Comparison of ENCODE assay signal across 24 cellular contexts in genomic region chr1:244497805-244498204, GRCh38.
"Had no signal": no experiment of that assay in that cellular context is flagged by ENCODE, and none has a peak within 500 bp of the region (broad histone marks: within the 10 kb centered on the region; RNA-seq: fewer than 3 reads in every experiment).

No MANE protein-coding gene starts in this region.

- H3K27me3 ChIP-seq: hepatocyte, pancreas, suprapubic skin, thyroid gland, upper lobe of left lung, uterus had no signal

- H3K4me3 ChIP-seq: coronary artery, hepatocyte, pancreas, smooth muscle cell, suprapubic skin, thyroid gland, upper lobe of left lung, uterus had no signal

- H3K9me3 ChIP-seq: pancreas, thyroid gland, upper lobe of left lung, uterus had no signal

- H3K27ac ChIP-seq: coronary artery, hepatocyte, pancreas, suprapubic skin, thyroid gland, upper lobe of left lung, uterus had no signal

- ATAC-seq: pancreas; right cardiac atrium; stimulated activated effector memory CD8-positive, alpha-beta T cell treated with anti-CD3 and anti-CD28 coated beads, Interleukin-12 subunit alpha, Interleukin-12 subunit beta, amount 100 ng/mL, for 72 hours; stimulated activated naive CD8-positive, alpha-beta T cell treated with anti-CD3 and anti-CD28 coated beads, Interleukin-15, Interleukin-2, amounts not matched to agents 100 U/mL and 50 U/mL, for 24 hours had no signal

- H3K4me1 Mint-ChIP-seq: naive B cell; nephron; stimulated activated effector memory CD8-positive, alpha-beta T cell treated with anti-CD3 and anti-CD28 coated beads, Interleukin-12 subunit alpha, Interleukin-12 subunit beta, amount 100 ng/mL, for 72 hours had no signal

- DNase-seq: effector CD4-positive, alpha-beta T cell; endodermal cell; erythroblast; foreskin melanocyte; head of caudate nucleus; kidney glomerular epithelial cell; mesendoderm; naive B cell; occipital lobe; pancreas; right cardiac atrium; stimulated activated CD4-positive, alpha-beta T cell treated with anti-CD3 and anti-CD28 coated beads, Interleukin-4, amount 100 ng/mL, for 1 hour; stimulated activated CD8-positive, alpha-beta memory T cell treated with anti-CD3 and anti-CD28 coated beads, Interleukin-4, amount 100 ng/mL, for 48 hours; stimulated activated naive CD8-positive, alpha-beta T cell treated with anti-CD3 and anti-CD28 coated beads, Interleukin-15, Interleukin-2, amounts not matched to agents 100 U/mL and 50 U/mL, for 24 hours; thyroid gland; upper lobe of left lung; uterus had no signal

- H3K27ac Mint-ChIP-seq: endodermal cell; nephron; progenitor cell of endocrine pancreas; stimulated activated effector memory CD8-positive, alpha-beta T cell treated with anti-CD3 and anti-CD28 coated beads, Interleukin-12 subunit alpha, Interleukin-12 subunit beta, amount 100 ng/mL, for 72 hours had no signal

- H3K36me3 Mint-ChIP-seq: naive B cell; stimulated activated effector memory CD8-positive, alpha-beta T cell treated with anti-CD3 and anti-CD28 coated beads, Interleukin-12 subunit alpha, Interleukin-12 subunit beta, amount 100 ng/mL, for 72 hours had no signal

- H3K36me3 ChIP-seq: pancreas, suprapubic skin, thyroid gland, upper lobe of left lung, uterus had no signal

- H2AFZ ChIP-seq: hepatocyte had no signal

- H3K79me2 ChIP-seq: hepatocyte had no signal

- H3K4me3 Mint-ChIP-seq: endodermal cell; naive B cell; nephron; stimulated activated effector memory CD8-positive, alpha-beta T cell treated with anti-CD3 and anti-CD28 coated beads, Interleukin-12 subunit alpha, Interleukin-12 subunit beta, amount 100 ng/mL, for 72 hours had no signal

- H3K4me1 ChIP-seq: pancreas, suprapubic skin, thyroid gland, upper lobe of left lung, uterus had no signal

- H3K27me3 Mint-ChIP-seq: naive B cell, progenitor cell of endocrine pancreas had no signal

- H3K4me2 ChIP-seq: hepatocyte, smooth muscle cell had no signal
